Comparison of ENCODE assay signal across 8 cellular contexts in the genomic region with DNA sequence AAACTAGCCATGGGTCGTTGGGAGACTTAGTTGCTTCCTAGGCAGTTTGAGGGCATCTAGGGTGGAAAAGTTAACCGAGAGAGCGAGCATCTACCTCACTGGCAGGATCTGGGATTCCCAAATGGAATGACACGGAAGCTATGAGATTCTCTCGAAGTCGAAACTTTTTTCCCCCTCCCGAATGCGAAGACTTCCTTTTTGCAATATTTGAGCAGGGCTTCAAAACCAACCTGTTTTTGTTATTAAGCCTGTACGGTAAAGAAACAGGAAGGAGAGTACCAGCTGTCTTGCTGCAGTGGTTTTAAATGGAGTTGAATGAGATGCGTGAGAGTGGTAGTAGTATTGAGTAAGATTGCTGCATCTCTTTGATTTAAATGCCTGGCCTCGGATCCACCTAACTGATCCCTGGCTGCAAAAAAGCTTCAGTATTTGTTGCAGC. TPM values are rescaled to one million over a fixed set of nuclear protein-coding genes. Genes with fewer than 3 reads are reported as not detected.
DNase-seq lines count a peak whose midpoint lies in the region; ATAC-seq and TF ChIP-seq lines count a peak whose summit lies in the region.

No MANE protein-coding gene starts in this region.

- no peaks in the 10 kb centered on the region for H3K27me3 ChIP-seq in CD8-positive, alpha-beta T cell (ENCODE audit: insufficient read depth, low read length)
- H3K27me3 ChIP-seq in SJCRH30 (no peaks in the 10 kb centered on the region), mesendoderm (ENCODE audit: insufficient read depth, low read length, poor library complexity) (no peaks in the 10 kb centered on the region), uterus (no peaks in the 10 kb centered on the region)
- H3K27me3 ChIP-seq in effector memory CD4-positive, alpha-beta T cell (replicated peaks; ENCODE audit: control insufficient read depth, insufficient read depth, low read length, poor library complexity, severe bottlenecking): no peaks in the 10 kb centered on the region

- H2BK15ac ChIP-seq in mesendoderm (replicated peaks; ENCODE audit: low read depth): no peak overlapping the region

- peaks cover 47% of the 10 kb centered on the region for H3K4me1 Mint-ChIP-seq in CD8-positive, alpha-beta T cell (ENCODE audit: low read depth)

- H3K4ac ChIP-seq in mesendoderm (ENCODE audit: low read depth, low read length): no peak overlapping the region

- peak overlapping the region; percentile 60 for H3K4me3 ChIP-seq in CD8-positive, alpha-beta T cell (ENCODE audit: low read depth, low read length)
- peak overlapping the region; percentile 83 for H3K4me3 ChIP-seq in SJCRH30
- peak overlapping the region; percentile 95 for H3K4me3 ChIP-seq in effector memory CD4-positive, alpha-beta T cell (ENCODE audit: insufficient read depth, low read depth, low read length, poor library complexity, severe bottlenecking)
- H3K4me3 ChIP-seq in mesendoderm (ENCODE audit: low read length): peak overlapping the region; percentile 88
- peak overlapping the region; percentile 64 to 96 for H3K4me3 ChIP-seq in uterus

- peak overlapping the region; percentile 85 for H3K9ac ChIP-seq in mesendoderm (ENCODE audit: low read length)

- H3K36me3 Mint-ChIP-seq in CD8-positive, alpha-beta T cell: peaks cover 9% of the 10 kb centered on the region

- peaks cover 33% of the 10 kb centered on the region for H3K4me1 ChIP-seq in CD8-positive, alpha-beta T cell (ENCODE audit: insufficient read depth, low read length)
- peaks cover 4% of the 10 kb centered on the region for H3K4me1 ChIP-seq in SJCRH30
- peaks cover 13% of the 10 kb centered on the region for H3K4me1 ChIP-seq in effector memory CD4-positive, alpha-beta T cell (ENCODE audit: control insufficient read depth, insufficient read depth, low read length, poor library complexity, severe bottlenecking)
- H3K4me1 ChIP-seq in mesendoderm (ENCODE audit: control insufficient read depth, low read depth, low read length): no peaks in the 10 kb centered on the region
- H3K4me1 ChIP-seq in uterus: peaks cover 0 to 6% of the 10 kb centered on the region in 2 donors

- intact Hi-C loops in CD8-positive, alpha-beta T cell (cut with DNase I, micrococcal nuclease): loop anchor here (5.0 to 10.0 kb wide), 7 partner anchors 34 to 1774 kb away; a partner anchor contains a TSS
- intact Hi-C loops in uterus (cut with DNase I; ENCODE audit: low total_unique reads): no loop called here

- peaks cover 19% of the 10 kb centered on the region for H3K79me2 ChIP-seq in mesendoderm (ENCODE audit: control insufficient read depth, insufficient read depth, low read length)

- no peak overlapping the region for H4K5ac ChIP-seq in mesendoderm (ENCODE audit: low read length)

- H3K56ac ChIP-seq in mesendoderm (ENCODE audit: low read length): peak overlapping the region; percentile 95

- no peaks in the 10 kb centered on the region for H3K9me3 ChIP-seq in CD8-positive, alpha-beta T cell (ENCODE audit: low read length)
- H3K9me3 ChIP-seq in SJCRH30 (replicated peaks) (no peaks in the 10 kb centered on the region), uterus (no peaks in the 10 kb centered on the region)
- H3K9me3 ChIP-seq in effector memory CD4-positive, alpha-beta T cell (ENCODE audit: control insufficient read depth, low read length): no peaks in the 10 kb centered on the region

- WGBS in mesendoderm (ENCODE audit: extremely low coverage, insufficient coverage, low lambda C conversion rate): no CpG with 5 or more reads among the region's 11 CpGs

- POLR2A ChIA-PET in CD8-positive, alpha-beta T cell (lab: Charles Lee): interaction anchor here (1.0 to 4.0 kb wide), 8 partner anchors 10 to 147 kb away, joined by 3 to 30 read pairs (median 5); a partner anchor contains a TSS

- H3K27ac ChIP-seq in CD8-positive, alpha-beta T cell (ENCODE audit: low read depth, low read length): peak overlapping the region; percentile 49
- H3K27ac ChIP-seq in SJCRH30 (peak overlapping the region; percentile 46; the same call in 1 of the 2 replicates), mesendoderm (ENCODE audit: low read depth, low read length) (no peak overlapping the region), uterus (peak overlapping the region; percentile 89 to 96)
- H3K27ac ChIP-seq in effector memory CD4-positive, alpha-beta T cell (ENCODE audit: insufficient read depth, low read length, poor library complexity, severe bottlenecking): peak overlapping the region; percentile 81

- peak overlapping the region; percentile 98 for H3K27ac Mint-ChIP-seq in CD8-positive, alpha-beta T cell

- H3K9me3 Mint-ChIP-seq in CD8-positive, alpha-beta T cell: no peaks in the 10 kb centered on the region

- peak overlapping the region; percentile 55 for H3K4me2 ChIP-seq in mesendoderm (ENCODE audit: low read length)

- H3K18ac ChIP-seq in mesendoderm (ENCODE audit: low read length): no peak overlapping the region

- no peak overlapping the region for H2BK120ac ChIP-seq in mesendoderm (ENCODE audit: low read depth, low read length)

- TF ChIP-seq CTCF in CD8-positive, alpha-beta T cell (IDR thresholded peaks at IDR 0.05): no peak
- no peak for TF ChIP-seq CTCF in uterus (IDR thresholded peaks at IDR 0.05)

- CTCF ChIA-PET in CD8-positive, alpha-beta T cell (lab: Charles Lee): interaction anchor here (1.0 to 4.0 kb wide), 11 partner anchors 10 to 230 kb away, joined by 3 to 24 read pairs (median 5); no protein-coding TSS in a partner anchor

- DNase-seq in CD8-positive, alpha-beta T cell: peak in 4 of 7 experiments; percentile 11 to 58 (median 22)
- DNase-seq in HT-29 (ENCODE audit: low spot score) (peak; percentile 76), SJCRH30 (peak; percentile 26 to 70), mesendoderm (peak; percentile 54), uterus (no peak)
- no peak for DNase-seq in effector memory CD4-positive, alpha-beta T cell
- DNase-seq in activated effector memory CD4-positive, alpha-beta T cell treated with anti-CD3 and anti-CD28 coated beads, Interleukin-2, amount 50 U/mL, for 16 hours: no peak

- no peaks in the 10 kb centered on the region for H3K36me3 ChIP-seq in CD8-positive, alpha-beta T cell (ENCODE audit: insufficient read depth, low read length)
- H3K36me3 ChIP-seq in SJCRH30 (no peaks in the 10 kb centered on the region), mesendoderm (ENCODE audit: control insufficient read depth, insufficient read depth, low read length) (no peaks in the 10 kb centered on the region), uterus (no peaks in the 10 kb centered on the region)
- H3K36me3 ChIP-seq in effector memory CD4-positive, alpha-beta T cell (ENCODE audit: control insufficient read depth, insufficient read depth, low read length): no peaks in the 10 kb centered on the region

- ATAC-seq in CD8-positive, alpha-beta T cell: peak; percentile 46
- no peak for ATAC-seq in HG03460 (IDR thresholded peaks at IDR 0.05; ENCODE audit: unreplicated experiment)

- no peak overlapping the region for H2BK5ac ChIP-seq in mesendoderm (ENCODE audit: low read length)

- H3K79me1 ChIP-seq in mesendoderm (ENCODE audit: low read length): peaks cover 2% of the 10 kb centered on the region

- H3K4me3 Mint-ChIP-seq in CD8-positive, alpha-beta T cell: peak overlapping the region; percentile 97

- TF ChIP-seq POLR2A in uterus (IDR thresholded peaks at IDR 0.05): no peak

- H4K8ac ChIP-seq in mesendoderm (ENCODE audit: low read depth, low read length): no peak overlapping the region

- H2AK5ac ChIP-seq in mesendoderm (ENCODE audit: low read length): no peak overlapping the region

- H3K27me3 Mint-ChIP-seq in CD8-positive, alpha-beta T cell (ENCODE audit: low read depth): no peaks in the 10 kb centered on the region

- no peak overlapping the region for H3K23ac ChIP-seq in mesendoderm (ENCODE audit: low read length)

RNA-seq across cellular contexts. Expression of a gene that starts 1.1 kb away (rescaled TPM):
- 10 to 100 TPM; 45.1 to 47.1 TPM for total RNA-seq in CD8-positive, alpha-beta T cell
- 14.9 and 16.3 TPM in 2 replicates for total RNA-seq in HT-29 (2014; rRNA removed; shearing (Covaris generic))
- 26.7 and 28.1 TPM in 2 replicates for total RNA-seq in SJCRH30 (2014; rRNA removed; shearing (Covaris generic))
- polyA plus RNA-seq in mesendoderm (2013, experiment 1 of 2): 6.1 TPM
- 6.3 TPM for polyA plus RNA-seq in mesendoderm (2013, experiment 2 of 2)
- 10 to 100 TPM; 27.9 to 59.2 (median 44.2) TPM for total RNA-seq in uterus

Comparison
In these comparisons a context has a peak if more than half of its experiments do, and no peak if none do; other contexts are left out.
1. DNase-seq: peak in CD8-positive, alpha-beta T cell (4 of 7), HT-29 (single experiment), SJCRH30 (2 of 2) and mesendoderm (single experiment); none in effector memory CD4-positive, alpha-beta T cell (0 of 3), uterus (0 of 2) and activated effector memory CD4-positive, alpha-beta T cell treated with anti-CD3 and anti-CD28 coated beads, Interleukin-2, amount 50 U/mL, for 16 hours (single experiment).
2. Peak in every context shown above with its lines, with median percentiles within 50 percentile points of each other: H3K4me3 ChIP-seq.